1 cellular context compared by ENCODE assay signal in the genomic region with DNA sequence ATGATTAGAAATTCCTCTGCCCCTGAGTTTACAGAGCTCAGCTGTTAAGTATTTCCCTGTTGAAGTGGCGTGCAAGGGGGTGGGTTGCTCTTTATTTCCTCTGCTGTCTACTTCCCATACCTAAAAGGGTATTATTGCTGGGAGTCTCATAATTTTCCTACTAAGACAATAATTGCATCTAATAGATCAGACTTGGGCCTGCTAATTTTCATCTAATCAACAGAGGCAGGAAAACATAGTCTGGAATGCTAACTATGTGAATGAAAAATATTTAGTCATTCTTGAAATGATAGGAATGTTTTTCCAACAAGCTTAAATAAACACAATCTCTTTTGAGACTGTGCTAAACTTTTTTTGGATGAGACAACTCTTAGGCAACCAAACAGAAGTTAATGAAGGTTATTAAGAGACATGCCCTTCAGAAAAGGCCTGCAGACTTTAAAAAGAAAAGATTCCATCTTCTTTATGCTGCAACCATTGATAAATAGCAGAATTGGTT.
A peak's percentile ranks its signal among the peaks of the same experiment; 100 is the strongest.
TF ChIP-seq lines count a peak whose summit lies in the region.

No MANE protein-coding gene starts in this region.

TF ChIP-seq in HepG2, 621 proteins besides CTCF, POLR2A, EP300 and RAD21 (continued from another document):
- no peak for TF ChIP-seq ZBTB37 (CRISPR knock-in tag; IDR thresholded peaks at IDR 0.05)
- TF ChIP-seq, protein P1, sequence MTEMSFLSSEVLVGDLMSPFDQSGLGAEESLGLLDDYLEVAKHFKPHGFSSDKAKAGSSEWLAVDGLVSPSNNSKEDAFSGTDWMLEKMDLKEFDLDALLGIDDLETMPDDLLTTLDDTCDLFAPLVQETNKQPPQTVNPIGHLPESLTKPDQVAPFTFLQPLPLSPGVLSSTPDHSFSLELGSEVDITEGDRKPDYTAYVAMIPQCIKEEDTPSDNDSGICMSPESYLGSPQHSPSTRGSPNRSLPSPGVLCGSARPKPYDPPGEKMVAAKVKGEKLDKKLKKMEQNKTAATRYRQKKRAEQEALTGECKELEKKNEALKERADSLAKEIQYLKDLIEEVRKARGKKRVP (CRISPR knock-in tag; IDR thresholded peaks at IDR 0.05), result no peak
- no peak for TF ChIP-seq ZNF230 (CRISPR knock-in tag; IDR thresholded peaks at IDR 0.05)
- no peak for TF ChIP-seq TERF1 (CRISPR knock-in tag; IDR thresholded peaks at IDR 0.05)
- no peak for TF ChIP-seq HOXA5 (CRISPR knock-in tag; IDR thresholded peaks at IDR 0.05)
- peak; percentile 47; the same call in 1 of the 2 replicates for TF ChIP-seq FOXA1 (IDR thresholded peaks at IDR 0.05)
- peak; percentile 73; the same call in 1 of the 2 replicates for TF ChIP-seq FOXA1 (CRISPR knock-in tag; IDR thresholded peaks at IDR 0.05)
- no peak for TF ChIP-seq ZNF850 (CRISPR knock-in tag; conservative IDR thresholded peaks at IDR 0.05)
- TF ChIP-seq ZSCAN20 (CRISPR knock-in tag; IDR thresholded peaks at IDR 0.05; ENCODE audit: borderline replicate concordance), result no peak
- no peak for TF ChIP-seq ZNF441 (CRISPR knock-in tag; IDR thresholded peaks at IDR 0.05; ENCODE audit: borderline replicate concordance)
- peak; percentile 84 for TF ChIP-seq NFIC (IDR thresholded peaks at IDR 0.05; ENCODE audit: low read length)
- TF ChIP-seq GPN1 (CRISPR knock-in tag; IDR thresholded peaks at IDR 0.05; ENCODE audit: borderline replicate concordance), result no peak
- no peak for TF ChIP-seq NRL (CRISPR knock-in tag; IDR thresholded peaks at IDR 0.05; ENCODE audit: borderline replicate concordance)
- TF ChIP-seq SOX13 (IDR thresholded peaks at IDR 0.05), result no peak
- peak in 1 of 2 experiments; percentile 82; a peak in 2 of 4 replicates for TF ChIP-seq SOX13 (CRISPR knock-in tag; conservative IDR thresholded peaks at IDR 0.05 in 1 of 2, IDR thresholded peaks at IDR 0.05 in 1 of 2)
- TF ChIP-seq HNRNPK (IDR thresholded peaks at IDR 0.05; ENCODE audit: low read depth, low read length, poor library complexity, severe bottlenecking), result no peak
- TF ChIP-seq SAFB2 (CRISPR knock-in tag; IDR thresholded peaks at IDR 0.05; ENCODE audit: borderline replicate concordance, low read depth), result no peak
- TF ChIP-seq, protein P2, sequence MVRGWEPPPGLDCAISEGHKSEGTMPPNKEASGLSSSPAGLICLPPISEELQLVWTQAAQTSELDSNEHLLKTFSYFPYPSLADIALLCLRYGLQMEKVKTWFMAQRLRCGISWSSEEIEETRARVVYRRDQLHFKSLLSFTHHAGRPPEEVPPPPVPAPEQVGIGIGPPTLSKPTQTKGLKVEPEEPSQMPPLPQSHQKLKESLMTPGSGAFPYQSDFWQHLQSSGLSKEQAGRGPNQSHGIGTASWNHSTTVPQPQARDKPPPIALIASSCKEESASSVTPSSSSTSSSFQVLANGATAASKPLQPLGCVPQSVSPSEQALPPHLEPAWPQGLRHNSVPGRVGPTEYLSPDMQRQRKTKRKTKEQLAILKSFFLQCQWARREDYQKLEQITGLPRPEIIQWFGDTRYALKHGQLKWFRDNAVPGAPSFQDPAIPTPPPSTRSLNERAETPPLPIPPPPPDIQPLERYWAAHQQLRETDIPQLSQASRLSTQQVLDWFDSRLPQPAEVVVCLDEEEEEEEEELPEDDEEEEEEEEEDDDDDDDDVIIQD (CRISPR knock-in tag; IDR thresholded peaks at IDR 0.05; ENCODE audit: low read depth), result peak; percentile 50; the same call in 1 of the 2 replicates
- no peak for TF ChIP-seq MXI1 (IDR thresholded peaks at IDR 0.05; ENCODE audit: borderline replicate concordance, low read depth, low read length)
- TF ChIP-seq RXRB (CRISPR knock-in tag; IDR thresholded peaks at IDR 0.05; ENCODE audit: borderline replicate concordance), result peak; percentile 76; the same call in 1 of the 2 replicates
- no peak for TF ChIP-seq TOPORS (CRISPR knock-in tag; IDR thresholded peaks at IDR 0.05)
- TF ChIP-seq, protein P3, sequence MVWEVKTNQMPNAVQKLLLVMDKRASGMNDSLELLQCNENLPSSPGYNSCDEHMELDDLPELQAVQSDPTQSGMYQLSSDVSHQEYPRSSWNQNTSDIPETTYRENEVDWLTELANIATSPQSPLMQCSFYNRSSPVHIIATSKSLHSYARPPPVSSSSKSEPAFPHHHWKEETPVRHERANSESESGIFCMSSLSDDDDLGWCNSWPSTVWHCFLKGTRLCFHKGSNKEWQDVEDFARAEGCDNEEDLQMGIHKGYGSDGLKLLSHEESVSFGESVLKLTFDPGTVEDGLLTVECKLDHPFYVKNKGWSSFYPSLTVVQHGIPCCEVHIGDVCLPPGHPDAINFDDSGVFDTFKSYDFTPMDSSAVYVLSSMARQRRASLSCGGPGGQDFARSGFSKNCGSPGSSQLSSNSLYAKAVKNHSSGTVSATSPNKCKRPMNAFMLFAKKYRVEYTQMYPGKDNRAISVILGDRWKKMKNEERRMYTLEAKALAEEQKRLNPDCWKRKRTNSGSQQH (CRISPR knock-in tag; IDR thresholded peaks at IDR 0.05; ENCODE audit: low read depth), result no peak
- TF ChIP-seq ZNF510 (CRISPR knock-in tag; IDR thresholded peaks at IDR 0.05; ENCODE audit: low read depth), result 0 out of 2 replicates have a peak, but pooled peaks have one; percentile 20
- no peak for TF ChIP-seq SIN3B (IDR thresholded peaks at IDR 0.05; ENCODE audit: low read length)
- TF ChIP-seq, protein P4, sequence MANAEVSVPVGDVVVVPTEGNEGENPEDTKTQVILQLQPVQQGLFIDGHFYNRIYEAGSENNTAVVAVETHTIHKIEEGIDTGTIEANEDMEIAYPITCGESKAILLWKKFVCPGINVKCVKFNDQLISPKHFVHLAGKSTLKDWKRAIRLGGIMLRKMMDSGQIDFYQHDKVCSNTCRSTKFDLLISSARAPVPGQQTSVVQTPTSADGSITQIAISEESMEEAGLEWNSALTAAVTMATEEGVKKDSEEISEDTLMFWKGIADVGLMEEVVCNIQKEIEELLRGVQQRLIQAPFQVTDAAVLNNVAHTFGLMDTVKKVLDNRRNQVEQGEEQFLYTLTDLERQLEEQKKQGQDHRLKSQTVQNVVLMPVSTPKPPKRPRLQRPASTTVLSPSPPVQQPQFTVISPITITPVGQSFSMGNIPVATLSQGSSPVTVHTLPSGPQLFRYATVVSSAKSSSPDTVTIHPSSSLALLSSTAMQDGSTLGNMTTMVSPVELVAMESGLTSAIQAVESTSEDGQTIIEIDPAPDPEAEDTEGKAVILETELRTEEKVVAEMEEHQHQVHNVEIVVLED (CRISPR knock-in tag; IDR thresholded peaks at IDR 0.05; ENCODE audit: borderline replicate concordance), result no peak
- no peak for TF ChIP-seq NAIF1 (CRISPR knock-in tag; IDR thresholded peaks at IDR 0.05; ENCODE audit: borderline replicate concordance)
- no peak for TF ChIP-seq TOE1 (CRISPR knock-in tag; IDR thresholded peaks at IDR 0.05)
- TF ChIP-seq, protein P5, sequence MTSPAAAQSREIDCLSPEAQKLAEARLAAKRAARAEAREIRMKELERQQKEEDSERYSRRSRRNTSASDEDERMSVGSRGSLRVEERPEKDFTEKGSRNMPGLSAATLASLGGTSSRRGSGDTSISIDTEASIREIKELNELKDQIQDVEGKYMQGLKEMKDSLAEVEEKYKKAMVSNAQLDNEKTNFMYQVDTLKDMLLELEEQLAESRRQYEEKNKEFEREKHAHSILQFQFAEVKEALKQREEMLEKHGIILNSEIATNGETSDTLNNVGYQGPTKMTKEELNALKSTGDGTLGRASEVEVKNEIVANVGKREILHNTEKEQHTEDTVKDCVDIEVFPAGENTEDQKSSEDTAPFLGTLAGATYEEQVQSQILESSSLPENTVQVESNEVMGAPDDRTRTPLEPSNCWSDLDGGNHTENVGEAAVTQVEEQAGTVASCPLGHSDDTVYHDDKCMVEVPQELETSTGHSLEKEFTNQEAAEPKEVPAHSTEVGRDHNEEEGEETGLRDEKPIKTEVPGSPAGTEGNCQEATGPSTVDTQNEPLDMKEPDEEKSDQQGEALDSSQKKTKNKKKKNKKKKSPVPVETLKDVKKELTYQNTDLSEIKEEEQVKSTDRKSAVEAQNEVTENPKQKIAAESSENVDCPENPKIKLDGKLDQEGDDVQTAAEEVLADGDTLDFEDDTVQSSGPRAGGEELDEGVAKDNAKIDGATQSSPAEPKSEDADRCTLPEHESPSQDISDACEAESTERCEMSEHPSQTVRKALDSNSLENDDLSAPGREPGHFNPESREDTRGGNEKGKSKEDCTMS (CRISPR knock-in tag; conservative IDR thresholded peaks at IDR 0.05), result no peak
